14 cellular contexts compared by ENCODE assay signal in genomic region chr1:43225168-43225567, GRCh38. TPM values are rescaled to one million over a fixed set of nuclear protein-coding genes. Genes with fewer than 3 reads are reported as not detected.
DNase-seq lines count a peak whose midpoint lies in the region; ATAC-seq and TF ChIP-seq lines count a peak whose summit lies in the region.
"Had no signal": no experiment of that assay in that cellular context is flagged by ENCODE, and none has a peak within 500 bp of the region (broad histone marks: within the 10 kb centered on the region; RNA-seq: fewer than 3 reads in every experiment).

No MANE protein-coding gene starts in this region.

- peak; percentile 14 for TF ChIP-seq CTCF in retinal pigment epithelial cell (conservative IDR thresholded peaks at IDR 0.05; ENCODE audit: low read depth, low read length)
- TF ChIP-seq CTCF in mucosa of descending colon (IDR thresholded peaks at IDR 0.05), result no peak

- no peaks in the 10 kb centered on the region for H3K4me1 ChIP-seq in mucosa of descending colon (ENCODE audit: low read depth)
- H3K4me1 ChIP-seq: ascending aorta, gastrocnemius medialis, HAP-1 had no signal

- intact Hi-C loops in dendritic cell treated with granulocyte-macrophage colony-stimulating factor and Interleukin-4, amounts not matched to agents 40 ng/mL and 50 ng/mL, for 4 days (cut with micrococcal nuclease), result loop anchor here (10.0 kb wide), 1 partner anchor 430 kb away; the partner anchor contains the start of gene KDM4A
- intact Hi-C loops in mucosa of descending colon (cut with DNase I, micrococcal nuclease), result loop anchor here in 1 of 2 donors (10.0 kb wide), 1 partner anchor 190 kb away; no protein-coding TSS in a partner anchor

- H3K9me3 ChIP-seq in mucosa of descending colon, result no peaks in the 10 kb centered on the region
- H3K9me3 ChIP-seq: ascending aorta, gastrocnemius medialis, HAP-1, thoracic aorta had no signal

- peaks cover 45% of the 10 kb centered on the region for H3K4me1 Mint-ChIP-seq in dendritic cell treated with granulocyte-macrophage colony-stimulating factor and Interleukin-4, amounts not matched to agents 40 ng/mL and 50 ng/mL, for 4 days (ENCODE audit: low read depth)

- no peaks in the 10 kb centered on the region for H3K36me3 Mint-ChIP-seq in dendritic cell treated with granulocyte-macrophage colony-stimulating factor and Interleukin-4, amounts not matched to agents 40 ng/mL and 50 ng/mL, for 4 days (ENCODE audit: low read depth)

- H3K4me3 ChIP-seq in retinal pigment epithelial cell (ENCODE audit: low read length) (no peak overlapping the region), mucosa of descending colon (no peak overlapping the region)
- H3K4me3 ChIP-seq: ascending aorta, gastrocnemius medialis, HAP-1, thoracic aorta had no signal

- H3K36me3 ChIP-seq in mucosa of descending colon (ENCODE audit: low read depth), result no peaks in the 10 kb centered on the region
- H3K36me3 ChIP-seq: ascending aorta, gastrocnemius medialis, HAP-1, thoracic aorta had no signal

- H3K27ac Mint-ChIP-seq in dendritic cell treated with granulocyte-macrophage colony-stimulating factor and Interleukin-4, amounts not matched to agents 40 ng/mL and 50 ng/mL, for 4 days, result peak overlapping the region; percentile 49

- H3K27me3 Mint-ChIP-seq in dendritic cell treated with granulocyte-macrophage colony-stimulating factor and Interleukin-4, amounts not matched to agents 40 ng/mL and 50 ng/mL, for 4 days, result peaks cover 5% of the 10 kb centered on the region

- no peaks in the 10 kb centered on the region for H3K9me3 Mint-ChIP-seq in dendritic cell treated with granulocyte-macrophage colony-stimulating factor and Interleukin-4, amounts not matched to agents 40 ng/mL and 50 ng/mL, for 4 days

- H3K4me3 Mint-ChIP-seq in dendritic cell treated with granulocyte-macrophage colony-stimulating factor and Interleukin-4, amounts not matched to agents 40 ng/mL and 50 ng/mL, for 4 days, result no peak overlapping the region

- no peak for ATAC-seq in mucosa of descending colon
- ATAC-seq: gastrocnemius medialis had no signal

- DNase-seq in NCI-H526 (lab: John Stamatoyannopoulos, UW), result peak; percentile 29 to 42
- DNase-seq in NCI-H526 treated with DMSO at 0.1 percent for 48 hours (lab: John Stamatoyannopoulos, UW), result no peak
- DNase-seq in MV-4-11 (lab: John Stamatoyannopoulos, UW), result peak; percentile 9
- DNase-seq in retinal pigment epithelial cell (ENCODE audit: low read depth), result no peak
- DNase-seq in mucosa of descending colon, result no peak
- no peak for DNase-seq in NCI-H2227 treated with DMSO at 0.1 percent for 48 hours (lab: John Stamatoyannopoulos, UW)
- DNase-seq in GM03348 (ENCODE audit: low spot score), result no peak
- DNase-seq: gastrocnemius medialis, NCI-H1417 treated with DMSO at 0.1 percent for 48 hours, NCI-H748 treated with DMSO at 0.1 percent for 48 hours had no signal

RNA-seq across cellular contexts. Expression of gene TMEM125, which starts 44.6 kb away (rescaled TPM):
- 10 to 100 TPM; 31.9 to 71.6 (median 40.6) TPM for total RNA-seq in mucosa of descending colon
- total RNA-seq: ascending aorta, gastrocnemius medialis had no signal

RNA-seq across cellular contexts. Expression of gene CFAP57, which starts 53.0 kb away (rescaled TPM):
- total RNA-seq in mucosa of descending colon, result under 1 TPM in 1 of 3 donors, not detected in 2; 0.34 TPM
- total RNA-seq: ascending aorta had no signal

RNA-seq across cellular contexts. Expression of gene EBNA1BP2, which starts 53.1 kb away (rescaled TPM):
- total RNA-seq in mucosa of descending colon, result 10 to 100 TPM; 32.3 to 38.9 (median 34.9) TPM

Comparison
In these comparisons a context has a peak if more than half of its experiments do, and no peak if none do; other contexts are left out.
1. DNase-seq: peak in NCI-H526 (2 of 2) and MV-4-11 (single experiment); none in NCI-H526 treated with DMSO at 0.1 percent for 48 hours (single experiment), retinal pigment epithelial cell (single experiment), mucosa of descending colon (0 of 3), NCI-H2227 treated with DMSO at 0.1 percent for 48 hours (single experiment) and GM03348 (single experiment).